ENCODE assay signal across 1 cellular context in the genomic region with DNA sequence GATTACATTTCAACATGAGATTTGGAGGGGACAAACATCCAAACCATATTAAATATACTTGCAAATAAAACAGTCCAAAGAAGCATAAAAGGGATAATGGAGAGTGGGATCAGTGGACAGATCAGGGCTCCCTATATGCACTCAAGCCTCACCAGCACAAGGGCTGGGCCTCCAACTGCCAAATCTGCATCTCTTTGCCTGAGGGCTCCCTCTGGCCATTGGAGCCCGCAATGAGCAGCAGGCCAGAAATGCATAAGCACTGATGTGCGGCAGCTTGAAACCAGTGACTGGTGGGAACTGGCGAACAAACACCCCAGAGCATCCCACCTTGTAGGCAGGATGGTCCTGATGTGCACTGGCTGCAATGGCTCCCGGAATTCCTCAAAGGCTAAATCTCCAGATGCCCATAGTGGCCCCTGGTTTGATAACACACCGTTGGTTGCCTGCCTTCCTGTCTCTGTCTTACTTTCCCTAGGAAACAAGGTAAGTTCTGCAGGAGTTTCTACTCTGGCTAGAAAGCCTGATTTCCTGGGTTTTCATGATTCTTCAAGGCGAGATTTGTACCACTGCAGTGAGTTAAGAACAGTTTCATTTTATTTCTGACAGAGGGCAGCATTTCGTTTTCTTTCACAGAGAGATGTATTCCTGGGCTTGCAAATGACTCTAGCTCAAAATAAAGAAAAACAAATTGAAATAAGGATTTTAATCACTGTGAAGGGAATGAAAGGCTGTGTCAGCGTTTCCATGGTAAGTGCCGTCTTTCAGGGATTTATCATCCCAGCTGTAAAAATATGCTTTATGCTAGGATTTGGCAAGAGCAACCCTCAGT.
TF ChIP-seq lines count a peak whose summit lies in the region.

No MANE protein-coding gene starts in this region.

TF ChIP-seq in GM23338, 12 proteins besides CTCF, POLR2A, EP300 and RAD21 (continued from another document):
- TF ChIP-seq CREB1 (CRISPR knock-in tag; IDR thresholded peaks at IDR 0.05; ENCODE audit: low read depth) (no peak), POLR2AphosphoS5 (IDR thresholded peaks at IDR 0.05; ENCODE audit: low read depth) (no peak), STAT1 (IDR thresholded peaks at IDR 0.05; ENCODE audit: unreplicated experiment) (no peak)
- TF ChIP-seq, protein P1, sequence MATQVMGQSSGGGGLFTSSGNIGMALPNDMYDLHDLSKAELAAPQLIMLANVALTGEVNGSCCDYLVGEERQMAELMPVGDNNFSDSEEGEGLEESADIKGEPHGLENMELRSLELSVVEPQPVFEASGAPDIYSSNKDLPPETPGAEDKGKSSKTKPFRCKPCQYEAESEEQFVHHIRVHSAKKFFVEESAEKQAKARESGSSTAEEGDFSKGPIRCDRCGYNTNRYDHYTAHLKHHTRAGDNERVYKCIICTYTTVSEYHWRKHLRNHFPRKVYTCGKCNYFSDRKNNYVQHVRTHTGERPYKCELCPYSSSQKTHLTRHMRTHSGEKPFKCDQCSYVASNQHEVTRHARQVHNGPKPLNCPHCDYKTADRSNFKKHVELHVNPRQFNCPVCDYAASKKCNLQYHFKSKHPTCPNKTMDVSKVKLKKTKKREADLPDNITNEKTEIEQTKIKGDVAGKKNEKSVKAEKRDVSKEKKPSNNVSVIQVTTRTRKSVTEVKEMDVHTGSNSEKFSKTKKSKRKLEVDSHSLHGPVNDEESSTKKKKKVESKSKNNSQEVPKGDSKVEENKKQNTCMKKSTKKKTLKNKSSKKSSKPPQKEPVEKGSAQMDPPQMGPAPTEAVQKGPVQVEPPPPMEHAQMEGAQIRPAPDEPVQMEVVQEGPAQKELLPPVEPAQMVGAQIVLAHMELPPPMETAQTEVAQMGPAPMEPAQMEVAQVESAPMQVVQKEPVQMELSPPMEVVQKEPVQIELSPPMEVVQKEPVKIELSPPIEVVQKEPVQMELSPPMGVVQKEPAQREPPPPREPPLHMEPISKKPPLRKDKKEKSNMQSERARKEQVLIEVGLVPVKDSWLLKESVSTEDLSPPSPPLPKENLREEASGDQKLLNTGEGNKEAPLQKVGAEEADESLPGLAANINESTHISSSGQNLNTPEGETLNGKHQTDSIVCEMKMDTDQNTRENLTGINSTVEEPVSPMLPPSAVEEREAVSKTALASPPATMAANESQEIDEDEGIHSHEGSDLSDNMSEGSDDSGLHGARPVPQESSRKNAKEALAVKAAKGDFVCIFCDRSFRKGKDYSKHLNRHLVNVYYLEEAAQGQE (IDR thresholded peaks at IDR 0.05; ENCODE audit: unreplicated experiment), result no peak
- TF ChIP-seq, protein P2, sequence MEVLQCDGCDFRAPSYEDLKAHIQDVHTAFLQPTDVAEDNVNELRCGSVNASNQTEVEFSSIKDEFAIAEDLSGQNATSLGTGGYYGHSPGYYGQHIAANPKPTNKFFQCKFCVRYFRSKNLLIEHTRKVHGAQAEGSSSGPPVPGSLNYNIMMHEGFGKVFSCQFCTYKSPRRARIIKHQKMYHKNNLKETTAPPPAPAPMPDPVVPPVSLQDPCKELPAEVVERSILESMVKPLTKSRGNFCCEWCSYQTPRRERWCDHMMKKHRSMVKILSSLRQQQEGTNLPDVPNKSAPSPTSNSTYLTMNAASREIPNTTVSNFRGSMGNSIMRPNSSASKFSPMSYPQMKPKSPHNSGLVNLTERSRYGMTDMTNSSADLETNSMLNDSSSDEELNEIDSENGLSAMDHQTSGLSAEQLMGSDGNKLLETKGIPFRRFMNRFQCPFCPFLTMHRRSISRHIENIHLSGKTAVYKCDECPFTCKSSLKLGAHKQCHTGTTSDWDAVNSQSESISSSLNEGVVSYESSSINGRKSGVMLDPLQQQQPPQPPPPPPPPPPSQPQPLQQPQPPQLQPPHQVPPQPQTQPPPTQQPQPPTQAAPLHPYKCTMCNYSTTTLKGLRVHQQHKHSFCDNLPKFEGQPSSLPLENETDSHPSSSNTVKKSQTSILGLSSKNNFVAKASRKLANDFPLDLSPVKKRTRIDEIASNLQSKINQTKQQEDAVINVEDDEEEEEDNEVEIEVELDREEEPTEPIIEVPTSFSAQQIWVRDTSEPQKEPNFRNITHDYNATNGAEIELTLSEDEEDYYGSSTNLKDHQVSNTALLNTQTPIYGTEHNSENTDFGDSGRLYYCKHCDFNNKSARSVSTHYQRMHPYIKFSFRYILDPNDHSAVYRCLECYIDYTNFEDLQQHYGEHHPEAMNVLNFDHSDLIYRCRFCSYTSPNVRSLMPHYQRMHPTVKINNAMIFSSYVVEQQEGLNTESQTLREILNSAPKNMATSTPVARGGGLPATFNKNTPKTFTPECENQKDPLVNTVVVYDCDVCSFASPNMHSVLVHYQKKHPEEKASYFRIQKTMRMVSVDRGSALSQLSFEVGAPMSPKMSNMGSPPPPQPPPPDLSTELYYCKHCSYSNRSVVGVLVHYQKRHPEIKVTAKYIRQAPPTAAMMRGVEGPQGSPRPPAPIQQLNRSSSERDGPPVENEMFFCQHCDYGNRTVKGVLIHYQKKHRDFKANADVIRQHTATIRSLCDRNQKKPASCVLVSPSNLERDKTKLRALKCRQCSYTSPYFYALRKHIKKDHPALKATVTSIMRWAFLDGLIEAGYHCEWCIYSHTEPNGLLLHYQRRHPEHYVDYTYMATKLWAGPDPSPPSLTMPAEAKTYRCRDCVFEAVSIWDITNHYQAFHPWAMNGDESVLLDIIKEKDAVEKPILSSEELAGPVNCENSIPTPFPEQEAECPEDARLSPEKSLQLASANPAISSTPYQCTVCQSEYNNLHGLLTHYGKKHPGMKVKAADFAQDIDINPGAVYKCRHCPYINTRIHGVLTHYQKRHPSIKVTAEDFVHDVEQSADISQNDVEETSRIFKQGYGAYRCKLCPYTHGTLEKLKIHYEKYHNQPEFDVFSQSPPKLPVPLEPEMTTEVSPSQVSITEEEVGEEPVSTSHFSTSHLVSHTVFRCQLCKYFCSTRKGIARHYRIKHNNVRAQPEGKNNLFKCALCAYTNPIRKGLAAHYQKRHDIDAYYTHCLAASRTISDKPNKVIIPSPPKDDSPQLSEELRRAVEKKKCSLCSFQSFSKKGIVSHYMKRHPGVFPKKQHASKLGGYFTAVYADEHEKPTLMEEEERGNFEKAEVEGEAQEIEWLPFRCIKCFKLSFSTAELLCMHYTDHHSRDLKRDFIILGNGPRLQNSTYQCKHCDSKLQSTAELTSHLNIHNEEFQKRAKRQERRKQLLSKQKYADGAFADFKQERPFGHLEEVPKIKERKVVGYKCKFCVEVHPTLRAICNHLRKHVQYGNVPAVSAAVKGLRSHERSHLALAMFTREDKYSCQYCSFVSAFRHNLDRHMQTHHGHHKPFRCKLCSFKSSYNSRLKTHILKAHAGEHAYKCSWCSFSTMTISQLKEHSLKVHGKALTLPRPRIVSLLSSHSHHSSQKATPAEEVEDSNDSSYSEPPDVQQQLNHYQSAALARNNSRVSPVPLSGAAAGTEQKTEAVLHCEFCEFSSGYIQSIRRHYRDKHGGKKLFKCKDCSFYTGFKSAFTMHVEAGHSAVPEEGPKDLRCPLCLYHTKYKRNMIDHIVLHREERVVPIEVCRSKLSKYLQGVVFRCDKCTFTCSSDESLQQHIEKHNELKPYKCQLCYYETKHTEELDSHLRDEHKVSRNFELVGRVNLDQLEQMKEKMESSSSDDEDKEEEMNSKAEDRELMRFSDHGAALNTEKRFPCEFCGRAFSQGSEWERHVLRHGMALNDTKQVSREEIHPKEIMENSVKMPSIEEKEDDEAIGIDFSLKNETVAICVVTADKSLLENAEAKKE (CRISPR knock-in tag; IDR thresholded peaks at IDR 0.05), result no peak
